ENCODE assay signal across 8 cellular contexts in the genomic region with DNA sequence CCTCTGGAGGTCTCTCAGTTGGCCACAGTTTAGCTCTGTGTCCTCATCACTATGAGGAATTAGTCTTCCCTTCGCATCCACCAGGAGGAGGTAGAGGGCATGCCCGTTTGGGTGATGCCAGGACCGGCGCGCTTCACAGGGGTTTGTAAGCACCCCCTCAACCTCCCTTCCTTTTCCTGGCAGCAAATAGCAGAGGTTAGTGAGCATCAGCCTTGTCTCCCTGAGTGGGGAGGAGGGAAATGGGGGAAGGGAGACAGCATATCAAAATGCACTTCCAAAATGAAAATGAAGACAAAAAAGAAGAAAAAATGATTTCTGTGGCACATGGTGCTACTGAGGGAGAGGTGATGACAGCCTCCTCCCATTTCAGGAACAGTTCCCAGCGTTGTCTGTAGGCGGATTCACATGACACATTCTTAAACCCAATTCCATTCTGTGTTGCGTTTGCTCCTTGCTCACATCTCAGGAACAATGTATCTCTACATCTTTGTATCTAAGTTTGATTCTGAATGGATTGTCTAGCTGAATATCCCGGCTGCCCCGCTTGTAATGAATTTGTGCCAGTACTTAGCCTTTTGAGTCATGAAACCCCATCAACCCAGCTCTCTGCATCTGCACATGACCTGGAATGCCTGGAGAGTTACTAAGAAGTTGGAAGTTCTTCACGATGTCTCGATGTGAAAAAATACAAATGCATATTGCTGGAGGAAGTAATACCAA. TPM values are rescaled to one million over a fixed set of nuclear protein-coding genes. Genes with fewer than 3 reads are reported as not detected.
DNase-seq lines count a peak whose midpoint lies in the region; ATAC-seq and TF ChIP-seq lines count a peak whose summit lies in the region.

No MANE protein-coding gene starts in this region.

- H3K36me3 ChIP-seq in duodenal mucosa (ENCODE audit: control insufficient read depth in 1 of 2, insufficient read depth in 2 of 2, low read length in 2 of 2) (no peaks in the 10 kb centered on the region), lower lobe of right lung (no peaks in the 10 kb centered on the region)

- H3K27me3 ChIP-seq in duodenal mucosa (ENCODE audit: control insufficient read depth in 1 of 2, insufficient read depth in 2 of 2, low read length in 2 of 2) (no peaks in the 10 kb centered on the region), lower lobe of right lung (ENCODE audit: low read depth) (no peaks in the 10 kb centered on the region)

- intact Hi-C loops in lower lobe of right lung (cut with DNase I), result no loop called here

- ATAC-seq in lower lobe of right lung (peak; percentile 91 to 92), HG03025 (IDR thresholded peaks at IDR 0.05; ENCODE audit: low FRiP score, unreplicated experiment) (no peak)

- H3K9me3 ChIP-seq in duodenal mucosa (ENCODE audit: control insufficient read depth in 1 of 2, low read length in 2 of 2), result no peaks in the 10 kb centered on the region
- H3K9me3 ChIP-seq in lower lobe of right lung, result no peaks in the 10 kb centered on the region

- H3K4me3 ChIP-seq in duodenal mucosa (ENCODE audit: low read depth in 1 of 2, low read length in 2 of 2), result peak overlapping the region; percentile 47 to 48
- H3K4me3 ChIP-seq in lower lobe of right lung, result peak overlapping the region; percentile 42

- peaks cover 5 to 6% of the 10 kb centered on the region in 2 donors for H3K4me1 ChIP-seq in duodenal mucosa (ENCODE audit: control insufficient read depth in 1 of 2, insufficient read depth in 2 of 2, low read length in 2 of 2)
- H3K4me1 ChIP-seq in lower lobe of right lung, result peaks cover 15% of the 10 kb centered on the region

- DNase-seq in AG09319 (ENCODE audit: extremely low read depth, low read depth) (peak; percentile 40), GM20000 (ENCODE audit: low spot score) (peak; percentile 64), NCI-H526 treated with DMSO at 0.1 percent for 48 hours (lab: John Stamatoyannopoulos, UW) (peak; percentile 64), lower lobe of right lung (peak; percentile 72)
- DNase-seq in activated CD4-positive, alpha-beta T cell treated with anti-CD3 and anti-CD28 coated beads, Interleukin-2, amount 50 U/mL, for 4 hours, result peak; percentile 49 to 56
- DNase-seq in stimulated activated CD4-positive, alpha-beta T cell treated with anti-CD3 and anti-CD28 coated beads, TNF-alpha, amount 100 ng/mL, for 24 hours (ENCODE audit: low read depth in 3 of 3), result peak; percentile 12 to 38 (median 22)

- H3K9ac ChIP-seq in duodenal mucosa (ENCODE audit: low read depth in 1 of 2, low read length in 2 of 2), result no peak overlapping the region

- TF ChIP-seq CTCF in AG09319 (IDR thresholded peaks at IDR 0.05; ENCODE audit: low read depth, low read length) (peak; percentile 89), GM20000 (IDR thresholded peaks at IDR 0.05; ENCODE audit: extremely low read depth, missing control alignments) (peak; percentile 38), lower lobe of right lung (IDR thresholded peaks at IDR 0.05) (peak; percentile 85)

- H3K27ac ChIP-seq in duodenal mucosa (ENCODE audit: low read depth, low read length) (no peak overlapping the region), lower lobe of right lung (peak overlapping the region; percentile 21)

RNA-seq across cellular contexts. Expression of a gene that starts 45.1 kb away (rescaled TPM):
- 17.3 TPM for total RNA-seq in lower lobe of right lung

RNA-seq across cellular contexts. Expression of a gene that starts 56.1 kb away (rescaled TPM):
- 38.7 TPM for total RNA-seq in lower lobe of right lung

Comparison
In these comparisons a context has a peak if more than half of its experiments do, and no peak if none do; other contexts are left out.
1. DNase-seq: peak in every context shown above with its lines; median percentile 72 in lower lobe of right lung; 64 in GM20000; 64 in NCI-H526 treated with DMSO at 0.1 percent for 48 hours; 52 in activated CD4-positive, alpha-beta T cell treated with anti-CD3 and anti-CD28 coated beads, Interleukin-2, amount 50 U/mL, for 4 hours; 40 in AG09319; 22 in stimulated activated CD4-positive, alpha-beta T cell treated with anti-CD3 and anti-CD28 coated beads, TNF-alpha, amount 100 ng/mL, for 24 hours.
2. CTCF ChIP-seq: peak in every context shown above with its lines; median percentile 89 in AG09319; 85 in lower lobe of right lung; 38 in GM20000.